In the genomic region with DNA sequence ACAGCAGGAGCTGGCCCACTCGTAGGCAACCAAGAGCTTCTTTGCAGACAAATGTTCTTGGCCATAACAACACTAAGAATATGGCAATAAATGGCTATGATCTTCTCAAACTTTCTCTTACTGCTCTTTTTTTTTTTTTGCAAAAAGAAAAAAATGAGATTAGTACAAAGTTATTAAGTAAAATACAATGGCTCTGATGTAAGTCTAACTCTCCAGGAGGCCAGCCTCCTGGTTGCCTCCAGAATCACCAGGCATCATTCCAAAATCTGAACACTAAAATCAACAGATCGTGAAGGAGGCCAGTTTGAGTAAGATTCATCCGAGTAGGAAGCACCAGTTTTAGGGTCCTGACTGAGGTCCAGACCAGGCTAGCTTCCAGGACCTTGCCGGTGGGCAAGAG, we compare ENCODE assay signal across 29 cellular contexts. TPM values are rescaled to one million over a fixed set of nuclear protein-coding genes. Genes with fewer than 3 reads are reported as not detected.
"Had no signal": no experiment of that assay in that cellular context is flagged by ENCODE, and none has a peak within 500 bp of the region (broad histone marks: within the 10 kb centered on the region; RNA-seq: fewer than 3 reads in every experiment).

No MANE protein-coding gene starts in this region.

- H3K36me3 Mint-ChIP-seq: activated naive CD8-positive, alpha-beta T cell had no signal

- H3K27ac Mint-ChIP-seq: activated B cell treated with CpG ODN at 0.5 μM for 24 hours; activated CD8-positive, alpha-beta T cell treated with anti-CD3 and anti-CD28 coated beads for 36 hours; activated naive CD8-positive, alpha-beta T cell; activated T-helper 17 cell treated with anti-CD3 and anti-CD28 coated beads, Interleukin-2, amount 50 U/mL, for 72 hours; T-helper 17 cell; T-helper 2 cell treated with Interferon-gamma antibody and Interleukin-4, amounts not matched to agents 5 μg/mL and 100 μg/mL, for 36 hours had no signal

- H3K36me3 ChIP-seq: colonic mucosa, esophagus squamous epithelium, WERI-Rb-1 had no signal

- H3K9me3 ChIP-seq: body of pancreas, colonic mucosa, esophagus squamous epithelium had no signal

- H3K27ac ChIP-seq: body of pancreas, colonic mucosa, epithelial cell of prostate, esophagus squamous epithelium, WERI-Rb-1 had no signal

- ATAC-seq: activated CD4-positive, CD25-positive, alpha-beta regulatory T cell treated with anti-CD3 and anti-CD28 coated beads, Interleukin-2, amount 50 U/mL, for 24 hours; activated CD8-positive, alpha-beta T cell treated with anti-CD3 and anti-CD28 coated beads for 36 hours; activated T-cell treated with anti-CD3 and anti-CD28 coated beads, Interleukin-2, amount 50 U/mL, for 4 hours; activated T-helper 17 cell treated with anti-CD3 and anti-CD28 coated beads, Interleukin-2, amount 50 U/mL, for 72 hours; body of pancreas; T-helper 17 cell had no signal

- DNase-seq: activated B cell treated with CpG ODN at 0.5 μM for 24 hours; activated CD4-positive, alpha-beta T cell treated with anti-CD3 and anti-CD28 coated beads for 48 hours; activated CD4-positive, alpha-beta T cell treated with anti-CD3 and anti-CD28 coated beads, Interleukin-2, amount 50 U/mL, for 1 hour; activated CD4-positive, alpha-beta T cell treated with anti-CD3 and anti-CD28 coated beads, Interleukin-2, amount 50 U/mL, for 48 hours; activated CD8-positive, alpha-beta memory T cell treated with anti-CD3 and anti-CD28 coated beads for 24 hours; activated CD8-positive, alpha-beta T cell treated with anti-CD3 and anti-CD28 coated beads for 36 hours; activated effector memory CD4-positive, alpha-beta T cell treated with Interleukin-2 at 50 U/mL for 16 hours; activated gamma-delta T cell treated with Interleukin-2 at 50 U/mL for 16 hours; activated naive CD4-positive, alpha-beta T cell treated with anti-CD3 and anti-CD28 coated beads, Interleukin-2, amount 50 U/mL, for 16 hours; activated naive CD4-positive, alpha-beta T cell treated with Interleukin-2 at 50 U/mL for 16 hours; activated T-cell treated with anti-CD3 and anti-CD28 coated beads, Interleukin-2, amount 50 U/mL, for 4 hours; amniotic stem cell; anterior cingulate cortex; body of pancreas; caudate nucleus; colonic mucosa; effector CD8-positive, alpha-beta T cell; esophagus squamous epithelium; foreskin fibroblast; head of caudate nucleus; T-helper 1 cell; T-helper 17 cell; T1000; WERI-Rb-1 had no signal

- H3K4me1 Mint-ChIP-seq: activated B cell treated with CpG ODN at 0.5 μM for 24 hours; activated T-helper 17 cell treated with anti-CD3 and anti-CD28 coated beads, Interleukin-2, amount 50 U/mL, for 72 hours; T-helper 17 cell had no signal

- H3K4me3 ChIP-seq: body of pancreas, colonic mucosa, esophagus squamous epithelium had no signal

- H3K4me1 ChIP-seq: body of pancreas, colonic mucosa, esophagus squamous epithelium had no signal

- H3K9me3 Mint-ChIP-seq: activated B cell treated with CpG ODN at 0.5 μM for 24 hours; activated CD8-positive, alpha-beta T cell treated with anti-CD3 and anti-CD28 coated beads for 36 hours; T-helper 2 cell treated with Interferon-gamma antibody and Interleukin-4, amounts not matched to agents 5 μg/mL and 100 μg/mL, for 36 hours had no signal

- H3K27me3 Mint-ChIP-seq: activated B cell treated with CpG ODN at 0.5 μM for 24 hours; activated CD8-positive, alpha-beta T cell treated with anti-CD3 and anti-CD28 coated beads for 36 hours; activated naive CD8-positive, alpha-beta T cell; activated T-helper 17 cell treated with anti-CD3 and anti-CD28 coated beads, Interleukin-2, amount 50 U/mL, for 72 hours; T-helper 17 cell had no signal

- H3K4me3 Mint-ChIP-seq: activated B cell treated with CpG ODN at 0.5 μM for 24 hours; activated CD8-positive, alpha-beta T cell treated with anti-CD3 and anti-CD28 coated beads for 36 hours; activated naive CD8-positive, alpha-beta T cell; activated T-cell treated with anti-CD3 and anti-CD28 coated beads, Interleukin-2, amount 50 U/mL, for 4 hours; activated T-helper 17 cell treated with anti-CD3 and anti-CD28 coated beads, Interleukin-2, amount 50 U/mL, for 72 hours; T-helper 17 cell; T-helper 2 cell treated with Interferon-gamma antibody and Interleukin-4, amounts not matched to agents 5 μg/mL and 100 μg/mL, for 36 hours had no signal

- H3K27me3 ChIP-seq: body of pancreas, colonic mucosa, esophagus squamous epithelium had no signal

RNA-seq across cellular contexts. Expression of gene FIGN, which starts 20.8 kb away (rescaled TPM):
- total RNA-seq: activated B cell treated with CpG ODN at 0.5 μM for 24 hours; activated CD8-positive, alpha-beta T cell treated with anti-CD3 and anti-CD28 coated beads for 36 hours; activated T-cell treated with anti-CD3 and anti-CD28 coated beads, Interleukin-2, amount 50 U/mL, for 4 hours; activated T-helper 17 cell treated with anti-CD3 and anti-CD28 coated beads, Interleukin-2, amount 50 U/mL, for 72 hours; T-helper 17 cell had no signal
